ENCODE assay signal across 2 cellular contexts in genomic region chr22:37739000-37739399, GRCh38.
TF ChIP-seq lines count a peak whose summit lies in the region.

No MANE protein-coding gene starts in this region.

TF ChIP-seq in WTC11, 78 proteins besides CTCF, POLR2A, EP300 and RAD21 (continued from another document):
- TF ChIP-seq AR (CRISPR knock-in tag; IDR thresholded peaks at IDR 0.05) (no peak), ATF6 (CRISPR knock-in tag; IDR thresholded peaks at IDR 0.05) (no peak), ZNF232 (CRISPR knock-in tag; IDR thresholded peaks at IDR 0.05) (no peak), GABPB1 (CRISPR knock-in tag; IDR thresholded peaks at IDR 0.05) (no peak)
- TF ChIP-seq, protein P1, sequence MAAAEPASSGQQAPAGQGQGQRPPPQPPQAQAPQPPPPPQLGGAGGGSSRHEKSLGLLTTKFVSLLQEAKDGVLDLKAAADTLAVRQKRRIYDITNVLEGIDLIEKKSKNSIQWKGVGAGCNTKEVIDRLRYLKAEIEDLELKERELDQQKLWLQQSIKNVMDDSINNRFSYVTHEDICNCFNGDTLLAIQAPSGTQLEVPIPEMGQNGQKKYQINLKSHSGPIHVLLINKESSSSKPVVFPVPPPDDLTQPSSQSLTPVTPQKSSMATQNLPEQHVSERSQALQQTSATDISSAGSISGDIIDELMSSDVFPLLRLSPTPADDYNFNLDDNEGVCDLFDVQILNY (CRISPR knock-in tag; IDR thresholded peaks at IDR 0.05) = no peak

TF ChIP-seq in GM23338, 12 proteins besides CTCF, POLR2A, EP300 and RAD21 (continued from another document):
- TF ChIP-seq CREB1 (CRISPR knock-in tag; IDR thresholded peaks at IDR 0.05; ENCODE audit: low read depth) = no peak
- no peak for TF ChIP-seq ZNF331 (CRISPR knock-in tag; IDR thresholded peaks at IDR 0.05; ENCODE audit: low read depth)
- no peak for TF ChIP-seq JUNB (IDR thresholded peaks at IDR 0.05; ENCODE audit: unreplicated experiment)
- no peak for TF ChIP-seq NANOG (IDR thresholded peaks at IDR 0.05; ENCODE audit: borderline replicate concordance)
- TF ChIP-seq, protein P2, sequence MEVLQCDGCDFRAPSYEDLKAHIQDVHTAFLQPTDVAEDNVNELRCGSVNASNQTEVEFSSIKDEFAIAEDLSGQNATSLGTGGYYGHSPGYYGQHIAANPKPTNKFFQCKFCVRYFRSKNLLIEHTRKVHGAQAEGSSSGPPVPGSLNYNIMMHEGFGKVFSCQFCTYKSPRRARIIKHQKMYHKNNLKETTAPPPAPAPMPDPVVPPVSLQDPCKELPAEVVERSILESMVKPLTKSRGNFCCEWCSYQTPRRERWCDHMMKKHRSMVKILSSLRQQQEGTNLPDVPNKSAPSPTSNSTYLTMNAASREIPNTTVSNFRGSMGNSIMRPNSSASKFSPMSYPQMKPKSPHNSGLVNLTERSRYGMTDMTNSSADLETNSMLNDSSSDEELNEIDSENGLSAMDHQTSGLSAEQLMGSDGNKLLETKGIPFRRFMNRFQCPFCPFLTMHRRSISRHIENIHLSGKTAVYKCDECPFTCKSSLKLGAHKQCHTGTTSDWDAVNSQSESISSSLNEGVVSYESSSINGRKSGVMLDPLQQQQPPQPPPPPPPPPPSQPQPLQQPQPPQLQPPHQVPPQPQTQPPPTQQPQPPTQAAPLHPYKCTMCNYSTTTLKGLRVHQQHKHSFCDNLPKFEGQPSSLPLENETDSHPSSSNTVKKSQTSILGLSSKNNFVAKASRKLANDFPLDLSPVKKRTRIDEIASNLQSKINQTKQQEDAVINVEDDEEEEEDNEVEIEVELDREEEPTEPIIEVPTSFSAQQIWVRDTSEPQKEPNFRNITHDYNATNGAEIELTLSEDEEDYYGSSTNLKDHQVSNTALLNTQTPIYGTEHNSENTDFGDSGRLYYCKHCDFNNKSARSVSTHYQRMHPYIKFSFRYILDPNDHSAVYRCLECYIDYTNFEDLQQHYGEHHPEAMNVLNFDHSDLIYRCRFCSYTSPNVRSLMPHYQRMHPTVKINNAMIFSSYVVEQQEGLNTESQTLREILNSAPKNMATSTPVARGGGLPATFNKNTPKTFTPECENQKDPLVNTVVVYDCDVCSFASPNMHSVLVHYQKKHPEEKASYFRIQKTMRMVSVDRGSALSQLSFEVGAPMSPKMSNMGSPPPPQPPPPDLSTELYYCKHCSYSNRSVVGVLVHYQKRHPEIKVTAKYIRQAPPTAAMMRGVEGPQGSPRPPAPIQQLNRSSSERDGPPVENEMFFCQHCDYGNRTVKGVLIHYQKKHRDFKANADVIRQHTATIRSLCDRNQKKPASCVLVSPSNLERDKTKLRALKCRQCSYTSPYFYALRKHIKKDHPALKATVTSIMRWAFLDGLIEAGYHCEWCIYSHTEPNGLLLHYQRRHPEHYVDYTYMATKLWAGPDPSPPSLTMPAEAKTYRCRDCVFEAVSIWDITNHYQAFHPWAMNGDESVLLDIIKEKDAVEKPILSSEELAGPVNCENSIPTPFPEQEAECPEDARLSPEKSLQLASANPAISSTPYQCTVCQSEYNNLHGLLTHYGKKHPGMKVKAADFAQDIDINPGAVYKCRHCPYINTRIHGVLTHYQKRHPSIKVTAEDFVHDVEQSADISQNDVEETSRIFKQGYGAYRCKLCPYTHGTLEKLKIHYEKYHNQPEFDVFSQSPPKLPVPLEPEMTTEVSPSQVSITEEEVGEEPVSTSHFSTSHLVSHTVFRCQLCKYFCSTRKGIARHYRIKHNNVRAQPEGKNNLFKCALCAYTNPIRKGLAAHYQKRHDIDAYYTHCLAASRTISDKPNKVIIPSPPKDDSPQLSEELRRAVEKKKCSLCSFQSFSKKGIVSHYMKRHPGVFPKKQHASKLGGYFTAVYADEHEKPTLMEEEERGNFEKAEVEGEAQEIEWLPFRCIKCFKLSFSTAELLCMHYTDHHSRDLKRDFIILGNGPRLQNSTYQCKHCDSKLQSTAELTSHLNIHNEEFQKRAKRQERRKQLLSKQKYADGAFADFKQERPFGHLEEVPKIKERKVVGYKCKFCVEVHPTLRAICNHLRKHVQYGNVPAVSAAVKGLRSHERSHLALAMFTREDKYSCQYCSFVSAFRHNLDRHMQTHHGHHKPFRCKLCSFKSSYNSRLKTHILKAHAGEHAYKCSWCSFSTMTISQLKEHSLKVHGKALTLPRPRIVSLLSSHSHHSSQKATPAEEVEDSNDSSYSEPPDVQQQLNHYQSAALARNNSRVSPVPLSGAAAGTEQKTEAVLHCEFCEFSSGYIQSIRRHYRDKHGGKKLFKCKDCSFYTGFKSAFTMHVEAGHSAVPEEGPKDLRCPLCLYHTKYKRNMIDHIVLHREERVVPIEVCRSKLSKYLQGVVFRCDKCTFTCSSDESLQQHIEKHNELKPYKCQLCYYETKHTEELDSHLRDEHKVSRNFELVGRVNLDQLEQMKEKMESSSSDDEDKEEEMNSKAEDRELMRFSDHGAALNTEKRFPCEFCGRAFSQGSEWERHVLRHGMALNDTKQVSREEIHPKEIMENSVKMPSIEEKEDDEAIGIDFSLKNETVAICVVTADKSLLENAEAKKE (CRISPR knock-in tag; IDR thresholded peaks at IDR 0.05) = no peak
